In genomic region chr9:114616684-114617520, GRCh38 we compare ENCODE assay signal across 9 cellular contexts.
A peak's percentile ranks its signal among the peaks of the same experiment; 100 is the strongest.
DNase-seq lines count a peak whose midpoint lies in the region; ATAC-seq, FAIRE-seq and TF ChIP-seq lines count a peak whose summit lies in the region.
"Had no signal": no experiment of that assay in that cellular context is flagged by ENCODE, and none has a peak within 500 bp of the region (broad histone marks: within the 10 kb centered on the region; RNA-seq: fewer than 3 reads in every experiment).

No MANE protein-coding gene starts in this region.

- no peak for FAIRE-seq in H54 (lab: Jason Lieb, UNC)
- FAIRE-seq: islet of Langerhans had no signal

- H3K27ac ChIP-seq in subcutaneous abdominal adipose tissue (ENCODE audit: low read depth, low read length): peak overlapping the region; percentile 62

- DNase-seq in activated CD4-positive, alpha-beta T cell treated with anti-CD3 and anti-CD28 coated beads for 48 hours: peak; percentile 12
- no peak for DNase-seq in activated CD4-positive, alpha-beta T cell treated with anti-CD3 and anti-CD28 coated beads for 1 hour
- DNase-seq in NOMO-1 treated with dmso at 0.1 percent for 144 hours (lab: John Stamatoyannopoulos, UW; ENCODE audit: unreplicated experiment): peak; percentile 44
- peak; percentile 16 for DNase-seq in glomerular visceral epithelial cell (ENCODE audit: extremely low spot score)
- no peak for DNase-seq in amniotic stem cell (lab: John Stamatoyannopoulos, UW)
- no peak for DNase-seq in H54 (ENCODE audit: insufficient read length, low spot score)

- TF ChIP-seq POLR2A in H54 (IDR thresholded peaks at IDR 0.05; ENCODE audit: low read depth, low read length): no peak

- peak; percentile 71 for ATAC-seq in HG02840 (IDR thresholded peaks at IDR 0.05; ENCODE audit: low FRiP score, unreplicated experiment)

- peaks cover 11 to 52% (median 41%) of the 10 kb centered on the region in 5 donors for H3K4me1 ChIP-seq in subcutaneous abdominal adipose tissue (ENCODE audit: control insufficient read depth in 5 of 5, insufficient read depth in 5 of 5, low read length in 5 of 5)

- peaks cover 2 to 14% (median 4%) of the 10 kb centered on the region in 5 donors for H3K36me3 ChIP-seq in subcutaneous abdominal adipose tissue (ENCODE audit: control insufficient read depth in 5 of 5, insufficient read depth in 5 of 5, low read length in 5 of 5)

- peak overlapping the region in 4 of 5 donors; percentile 29 to 63 (median 38) for H3K9ac ChIP-seq in subcutaneous abdominal adipose tissue (ENCODE audit: low read length in 5 of 5)

- no peaks in the 10 kb centered on the region for H3K27me3 ChIP-seq in subcutaneous abdominal adipose tissue (ENCODE audit: control insufficient read depth in 5 of 5, insufficient read depth in 4 of 5, low read length in 5 of 5)

- H3K4me3 ChIP-seq in subcutaneous abdominal adipose tissue (ENCODE audit: low read depth in 1 of 5, low read length in 5 of 5): no peak overlapping the region

- H3K9me3 ChIP-seq in subcutaneous abdominal adipose tissue (ENCODE audit: control insufficient read depth in 5 of 5, low read length in 5 of 5): no peaks in the 10 kb centered on the region

Comparison
In these comparisons a context has a peak if more than half of its experiments do, and no peak if none do; other contexts are left out.
1. DNase-seq: peak in activated CD4-positive, alpha-beta T cell treated with anti-CD3 and anti-CD28 coated beads for 48 hours (single experiment), NOMO-1 treated with dmso at 0.1 percent for 144 hours (single experiment) and glomerular visceral epithelial cell (single experiment); none in activated CD4-positive, alpha-beta T cell treated with anti-CD3 and anti-CD28 coated beads for 1 hour (single experiment), amniotic stem cell (single experiment) and H54 (single experiment).